Comparison of ENCODE assay signal across 8 cellular contexts in genomic region chr12:98397323-98398105, GRCh38.
DNase-seq lines count a peak whose midpoint lies in the region; ATAC-seq and TF ChIP-seq lines count a peak whose summit lies in the region.

No MANE protein-coding gene starts in this region.

- ATAC-seq in GM19025 (IDR thresholded peaks at IDR 0.05; ENCODE audit: low read depth, unreplicated experiment) (peak; percentile 84), HG03280 (IDR thresholded peaks at IDR 0.05; ENCODE audit: unreplicated experiment) (peak; percentile 93)

- peak overlapping the region; percentile 59 for H3K4me3 ChIP-seq in choroid plexus epithelial cell (ENCODE audit: low read depth, low read length)

- TF ChIP-seq CTCF in choroid plexus epithelial cell (conservative IDR thresholded peaks at IDR 0.05; ENCODE audit: low read depth, low read length), result peak; percentile 87

- DNase-seq in AML-193 (lab: John Stamatoyannopoulos, UW) (peak; percentile 54 to 70), NCI-H2227 treated with DMSO at 0.1 percent for 48 hours (lab: John Stamatoyannopoulos, UW) (peak; percentile 95), choroid plexus epithelial cell (ENCODE audit: low read depth) (peak; percentile 85), left kidney (ENCODE audit: low read depth, low spot score) (peak; percentile 91)
- peak; percentile 71 to 75 for DNase-seq in activated CD4-positive, alpha-beta T cell treated with anti-CD3 and anti-CD28 coated beads for 24 hours (ENCODE audit: low read depth in 2 of 2)
- peak; percentile 85 to 86 for DNase-seq in stimulated activated CD4-positive, alpha-beta T cell treated with anti-CD3 and anti-CD28 coated beads, Interleukin-2, amount 100 ng/mL, for 24 hours

Comparison
In these comparisons a context has a peak if more than half of its experiments do, and no peak if none do; other contexts are left out.
1. Peak in every context shown above with its lines: DNase-seq, ATAC-seq and H3K4me3 ChIP-seq.